8 cellular contexts compared by ENCODE assay signal in genomic region chr11:103682318-103683184, GRCh38.
DNase-seq lines count a peak whose midpoint lies in the region; TF ChIP-seq lines count a peak whose summit lies in the region.

No MANE protein-coding gene starts in this region.

- WGBS in adrenal gland, 4 donors: 10 to 19% (median 13%) methylated on average over 7 to 8 of the region's 8 CpGs

- H3K4me1 ChIP-seq in SJSA1 (replicated peaks) (no peaks in the 10 kb centered on the region), adrenal gland (replicated peaks in 1 of 2) (peaks cover 5 to 13% of the 10 kb centered on the region in 2 donors), left ventricle myocardium inferior (peaks cover 13% of the 10 kb centered on the region)

- intact Hi-C loops in adrenal gland (cut with DNase I) (no loop called here), left ventricle myocardium inferior (cut with micrococcal nuclease) (loop anchor here (5.0 kb wide), 1 partner anchor 470 kb away; no protein-coding TSS in a partner anchor)

- H3K36me3 ChIP-seq in SJSA1 (no peaks in the 10 kb centered on the region), adrenal gland (replicated peaks in 1 of 2) (no peaks in the 10 kb centered on the region), left ventricle myocardium inferior (no peaks in the 10 kb centered on the region)

- H3K4me3 ChIP-seq in SJSA1 (no peak overlapping the region), adrenal gland (no peak overlapping the region), left ventricle myocardium inferior (no peak overlapping the region)

- H3K27me3 ChIP-seq in SJSA1 (replicated peaks) (no peaks in the 10 kb centered on the region), adrenal gland (no peaks in the 10 kb centered on the region), left ventricle myocardium inferior (ENCODE audit: low read depth) (no peaks in the 10 kb centered on the region)

- no peak for TF ChIP-seq POLR2A in adrenal gland (IDR thresholded peaks at IDR 0.05)

- TF ChIP-seq CTCF in GM12872 (IDR thresholded peaks at IDR 0.05; ENCODE audit: insufficient read depth, low read depth, low read length) (peak; percentile 84), adrenal gland (IDR thresholded peaks at IDR 0.05) (peak; percentile 86 to 98 (median 94)), left ventricle myocardium inferior (IDR thresholded peaks at IDR 0.05; ENCODE audit: borderline replicate concordance) (peak; percentile 88)

- H3K9me3 ChIP-seq in SJSA1 (replicated peaks) (no peaks in the 10 kb centered on the region), adrenal gland (replicated peaks in 1 of 3) (no peaks in the 10 kb centered on the region), left ventricle myocardium inferior (replicated peaks) (peaks cover 13% of the 10 kb centered on the region)

- no peak overlapping the region for H3K27ac ChIP-seq in SJSA1
- H3K27ac ChIP-seq in adrenal gland: no peak overlapping the region
- H3K27ac ChIP-seq in left ventricle myocardium inferior (replicated peaks): peak overlapping the region; percentile 43

- peak; percentile 65 for DNase-seq in HCEC 1CT
- peak; percentile 32 for DNase-seq in LoVo (ENCODE audit: low spot score)
- DNase-seq in SJSA1 (ENCODE audit: low read depth in 1 of 2, low spot score in 2 of 2): peak; percentile 15 to 34
- DNase-seq in adrenal gland: peak; percentile 66 to 89 (median 76)
- peak; percentile 19 for DNase-seq in left ventricle myocardium inferior
- peak; percentile 47 for DNase-seq in pulmonary artery endothelial cell (ENCODE audit: low read depth, low spot score)
- no peak for DNase-seq in GOT3 (lab: John Stamatoyannopoulos, UW)
